ENCODE assay signal across 29 cellular contexts in the genomic region with DNA sequence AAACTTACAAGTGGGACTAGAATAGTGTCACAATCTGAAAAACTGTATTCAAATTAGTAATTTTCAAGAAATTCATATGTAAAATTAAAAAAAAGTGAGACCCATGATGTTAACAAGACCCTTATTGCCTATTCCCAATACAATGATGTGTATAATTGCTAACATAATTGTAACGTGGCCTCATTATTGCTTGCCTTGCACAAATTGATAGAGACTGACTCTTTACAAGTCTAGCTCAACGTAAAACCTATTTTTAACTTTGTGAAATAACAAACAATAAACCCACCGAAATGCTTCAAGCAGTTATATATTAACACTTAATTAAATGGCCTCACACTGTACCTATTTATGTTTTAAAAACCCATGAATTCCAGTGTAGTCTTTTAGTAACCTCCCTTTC.
"Had no signal": no experiment of that assay in that cellular context is flagged by ENCODE, and none has a peak within 500 bp of the region (broad histone marks: within the 10 kb centered on the region; RNA-seq: fewer than 3 reads in every experiment).

No MANE protein-coding gene starts in this region.

- H3K4me2 ChIP-seq: smooth muscle cell had no signal

- H3K9me3 ChIP-seq: neutrophil, ovary, psoas muscle, thoracic aorta, thyroid gland, tibial nerve, upper lobe of left lung had no signal

- ATAC-seq: naive thymus-derived CD8-positive, alpha-beta T cell; natural killer cell treated with Interleukin-12 subunit alpha and Interleukin-12 subunit beta and Interleukin-15 and Interleukin-18, amount 100 ng/mL, for 72 hours; psoas muscle; right cardiac atrium; sciatic nerve; stimulated activated effector memory CD8-positive, alpha-beta T cell treated with anti-CD3 and anti-CD28 coated beads, Interleukin-12 subunit alpha, Interleukin-12 subunit beta, amount 100 ng/mL, for 72 hours; stimulated activated naive B cell treated with anti-CD40 and anti-IgM and Interleukin-4, amounts not matched to agents 10 μg/mL and 1 μg/mL and 100 μg/mL, for 72 hours had no signal

- H3K4me3 ChIP-seq: ovary, psoas muscle, skin epidermis, smooth muscle cell, spleen, stomach, thoracic aorta, thyroid gland, tibial nerve, upper lobe of left lung had no signal

- H3K4me1 ChIP-seq: parathyroid adenoma, psoas muscle, spleen, stomach, thyroid gland, tibial nerve, upper lobe of left lung had no signal

- H3K9ac ChIP-seq: parathyroid adenoma had no signal

- H3K36me3 ChIP-seq: neutrophil, ovary, spleen, stomach, thoracic aorta, thyroid gland, tibial nerve, upper lobe of left lung had no signal

- DNase-seq: naive B cell; naive thymus-derived CD8-positive, alpha-beta T cell; nephron progenitor cell; nucleus accumbens; ovary; posterior cingulate gyrus; psoas muscle; right cardiac atrium; spleen; stimulated activated CD4-positive, alpha-beta T cell treated with anti-CD3 and anti-CD28 coated beads, Interleukin-12 subunit alpha, Interleukin-12 subunit beta, amount 100 ng/mL, for 4 hours; stimulated activated CD4-positive, alpha-beta T cell treated with anti-CD3 and anti-CD28 coated beads, Interleukin-1b, Interleukin-23, amount 100 ng/mL, for 48 hours; stimulated activated CD4-positive, alpha-beta T cell treated with anti-CD3 and anti-CD28 coated beads, Interleukin-4, amount 100 ng/mL, for 1 hour; stimulated activated CD4-positive, alpha-beta T cell treated with anti-CD3 and anti-CD28 coated beads, Interleukin-4, amount 100 ng/mL, for 4 hours; stimulated activated naive B cell treated with anti-CD40 and anti-IgM and Interleukin-4, amounts not matched to agents 10 μg/mL and 1 μg/mL and 100 μg/mL, for 72 hours; stimulated activated naive CD4-positive, alpha-beta T cell treated with Interleukin-2 at 50 U/mL for 16 hours; stomach; thyroid gland; trophoblast cell; upper lobe of left lung had no signal

- H3K27me3 ChIP-seq: neutrophil, ovary, spleen, thyroid gland, tibial nerve, upper lobe of left lung had no signal

- H3K27ac ChIP-seq: neutrophil, ovary, parathyroid adenoma, psoas muscle, skin epidermis, spleen, stomach, thoracic aorta, thyroid gland, tibial nerve, upper lobe of left lung had no signal

- FAIRE-seq: urothelium cell line had no signal

- H2AFZ ChIP-seq: parathyroid adenoma had no signal
